1 cellular context compared by ENCODE assay signal in genomic region chr11:44694443-44694842, GRCh38.
TF ChIP-seq lines count a peak whose summit lies in the region.

No MANE protein-coding gene starts in this region.

TF ChIP-seq in WTC11, 78 proteins besides CTCF, POLR2A, EP300 and RAD21 (continued from another document):
- TF ChIP-seq ARID4B (CRISPR knock-in tag; IDR thresholded peaks at IDR 0.05; ENCODE audit: borderline replicate concordance): no peak
- no peak for TF ChIP-seq ZNF512 (CRISPR knock-in tag; IDR thresholded peaks at IDR 0.05; ENCODE audit: borderline replicate concordance)
- TF ChIP-seq ZMAT4 (CRISPR knock-in tag; IDR thresholded peaks at IDR 0.05): no peak
- TF ChIP-seq ZNF281 (CRISPR knock-in tag; IDR thresholded peaks at IDR 0.05): no peak
